1 cellular context compared by ENCODE assay signal in the genomic region with DNA sequence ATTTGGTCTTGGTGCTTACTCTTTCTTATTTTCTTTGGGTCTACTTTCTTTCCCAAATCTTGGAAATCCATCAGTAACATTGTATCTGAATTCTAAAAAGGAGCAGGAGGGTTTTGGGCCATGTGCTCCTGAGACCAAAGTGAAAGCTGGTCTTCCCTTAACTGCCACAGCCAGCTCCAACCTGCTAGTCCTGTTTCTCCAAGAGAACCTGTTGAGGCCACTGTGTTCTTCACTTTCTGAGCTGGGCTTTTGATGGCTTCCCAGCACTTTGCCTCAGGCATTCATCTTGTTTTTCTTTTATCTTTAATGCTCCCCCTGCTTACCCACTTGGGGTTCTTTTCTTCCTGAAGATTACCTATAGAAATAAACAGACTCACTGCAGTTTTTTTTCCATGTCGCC.
TF ChIP-seq lines count a peak whose summit lies in the region.

No MANE protein-coding gene starts in this region.

TF ChIP-seq in IMR-90, 13 proteins besides CTCF, POLR2A, EP300 and RAD21 (continued from another document):
- TF ChIP-seq, protein P1, sequence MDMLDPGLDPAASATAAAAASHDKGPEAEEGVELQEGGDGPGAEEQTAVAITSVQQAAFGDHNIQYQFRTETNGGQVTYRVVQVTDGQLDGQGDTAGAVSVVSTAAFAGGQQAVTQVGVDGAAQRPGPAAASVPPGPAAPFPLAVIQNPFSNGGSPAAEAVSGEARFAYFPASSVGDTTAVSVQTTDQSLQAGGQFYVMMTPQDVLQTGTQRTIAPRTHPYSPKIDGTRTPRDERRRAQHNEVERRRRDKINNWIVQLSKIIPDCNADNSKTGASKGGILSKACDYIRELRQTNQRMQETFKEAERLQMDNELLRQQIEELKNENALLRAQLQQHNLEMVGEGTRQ (IDR thresholded peaks at IDR 0.05; ENCODE audit: low read depth, low read length), result no peak
